17 cellular contexts compared by ENCODE assay signal in genomic region chr9:128577206-128577605, GRCh38.
"Had no signal": no experiment of that assay in that cellular context is flagged by ENCODE, and none has a peak within 500 bp of the region (broad histone marks: within the 10 kb centered on the region; RNA-seq: fewer than 3 reads in every experiment).

No MANE protein-coding gene starts in this region.

- H3K4me3 Mint-ChIP-seq: activated naive CD8-positive, alpha-beta T cell; activated T-helper 1 cell treated with anti-CD3 and anti-CD28 coated beads, Interleukin-12 subunit alpha, Interleukin-12 subunit beta, Interleukin-2, Interleukin-4 antibody, amounts not matched to agents 30 ng/mL and 10 ng/mL and 1 ng/mL, durations not matched to agents 14 hours and 24 hours and 36 hours; memory B cell; naive B cell; T-helper 2 cell treated with Interferon-gamma antibody and Interleukin-4, amounts not matched to agents 5 μg/mL and 100 μg/mL, for 36 hours had no signal

- H3K36me3 Mint-ChIP-seq: activated naive CD8-positive, alpha-beta T cell had no signal

- H3K27ac Mint-ChIP-seq: activated naive CD8-positive, alpha-beta T cell; activated T-helper 1 cell treated with anti-CD3 and anti-CD28 coated beads, Interleukin-12 subunit alpha, Interleukin-12 subunit beta, Interleukin-2, Interleukin-4 antibody, amounts not matched to agents 30 ng/mL and 10 ng/mL and 1 ng/mL, durations not matched to agents 14 hours and 24 hours and 36 hours; memory B cell; T-helper 2 cell treated with Interferon-gamma antibody and Interleukin-4, amounts not matched to agents 5 μg/mL and 100 μg/mL, for 36 hours had no signal

- H3K9me3 Mint-ChIP-seq: activated T-helper 1 cell treated with anti-CD3 and anti-CD28 coated beads, Interleukin-12 subunit alpha, Interleukin-12 subunit beta, Interleukin-2, Interleukin-4 antibody, amounts not matched to agents 30 ng/mL and 10 ng/mL and 1 ng/mL, durations not matched to agents 14 hours and 24 hours and 36 hours; memory B cell; naive B cell; T-helper 2 cell treated with Interferon-gamma antibody and Interleukin-4, amounts not matched to agents 5 μg/mL and 100 μg/mL, for 36 hours had no signal

- H3K4me1 Mint-ChIP-seq: naive B cell had no signal

- DNase-seq: activated CD4-positive, alpha-beta T cell treated with anti-CD3 and anti-CD28 coated beads, Interleukin-2, amount 50 U/mL, for 4 hours; amniotic stem cell; colonic mucosa; kidney; left ventricle myocardium inferior; mucosa of descending colon; naive B cell; ovary; stimulated activated CD4-positive, alpha-beta T cell treated with anti-CD3 and anti-CD28 coated beads, Interleukin-4, amount 100 ng/mL, for 24 hours; stimulated activated naive CD4-positive, alpha-beta T cell; uterus had no signal

- H3K27me3 Mint-ChIP-seq: activated naive CD8-positive, alpha-beta T cell; memory B cell; naive B cell had no signal

- H3K27ac ChIP-seq: colonic mucosa, left ventricle myocardium inferior, ovary, tibial nerve, uterus had no signal

- ATAC-seq: mucosa of descending colon, sciatic nerve had no signal
